8 cellular contexts compared by ENCODE assay signal in the genomic region with DNA sequence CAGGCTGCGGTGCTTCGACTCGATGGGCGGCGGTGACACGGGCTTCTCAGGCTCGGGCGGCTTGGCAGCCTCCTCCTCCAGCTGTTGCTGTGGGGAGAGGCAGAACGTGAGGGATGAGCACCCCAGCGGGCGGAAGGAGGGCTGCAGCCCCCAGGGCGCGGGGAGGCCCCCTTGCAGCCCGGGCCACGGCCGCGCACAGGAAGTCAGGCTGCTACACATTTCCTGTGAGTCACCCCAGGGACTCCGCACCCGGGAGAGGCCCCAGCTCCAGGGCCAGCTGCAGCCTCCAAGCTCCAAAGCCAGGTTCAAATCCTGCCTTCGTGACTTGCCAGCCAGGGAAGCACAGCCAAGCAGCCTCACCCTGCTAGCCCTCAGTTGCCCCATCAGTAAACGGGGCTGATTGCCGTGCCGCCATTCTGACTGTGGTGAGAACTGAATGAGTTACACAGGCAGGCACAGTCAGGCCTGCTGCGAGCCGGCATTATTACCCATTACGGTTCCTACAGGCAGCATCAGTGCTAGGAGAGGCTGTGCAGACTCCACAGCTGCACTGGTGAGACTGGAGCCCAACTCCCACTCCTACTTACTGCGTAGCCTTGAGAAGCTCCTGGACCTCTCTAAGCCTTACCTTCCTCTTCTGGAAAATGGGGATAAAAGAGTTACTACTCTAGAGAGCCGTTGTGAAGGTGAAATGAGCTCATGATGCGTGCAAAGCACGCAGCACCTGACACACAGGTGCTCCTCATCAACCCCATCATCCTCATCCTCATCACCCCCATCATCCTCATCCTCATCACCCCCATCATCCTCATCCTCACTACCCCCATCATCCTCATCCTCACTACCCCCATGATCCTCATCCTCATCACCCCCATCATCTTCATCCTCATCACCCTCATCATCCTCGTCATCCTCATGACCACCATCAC.
DNase-seq lines count a peak whose midpoint lies in the region; ATAC-seq and TF ChIP-seq lines count a peak whose summit lies in the region.

No MANE protein-coding gene starts in this region.

- H3K4me2 ChIP-seq in SK-N-SH: no peak overlapping the region

- peak; percentile 83 for ATAC-seq in GM18873 (IDR thresholded peaks at IDR 0.05; ENCODE audit: low FRiP score, unreplicated experiment)
- peak; percentile 85 for ATAC-seq in HG03039 (IDR thresholded peaks at IDR 0.05; ENCODE audit: unreplicated experiment)

- H3K4me1 ChIP-seq in SK-N-SH (ENCODE audit: control insufficient read depth in 1 of 2, insufficient read depth in 2 of 2, low read depth in 1 of 2, low read length in 1 of 2) (peaks cover 0 to 12% of the 10 kb centered on the region in 2 experiments; a peak in 2 of 4 replicates), mucosa of rectum (ENCODE audit: control insufficient read depth in 2 of 2, insufficient read depth in 2 of 2, low read length in 2 of 2) (peaks cover 0 to 6% of the 10 kb centered on the region in 2 donors)

- peaks cover 36 to 51% of the 10 kb centered on the region in 2 experiments for H3K36me3 ChIP-seq in SK-N-SH (replicated peaks in 1 of 2; ENCODE audit: control insufficient read depth in 1 of 2, insufficient read depth in 2 of 2, low read length in 1 of 2)
- H3K36me3 ChIP-seq in mucosa of rectum (ENCODE audit: control insufficient read depth in 2 of 2, insufficient read depth in 2 of 2, low read length in 2 of 2): peaks cover 41 to 50% of the 10 kb centered on the region in 2 donors

- no peak for DNase-seq in SK-N-SH
- DNase-seq in activated naive CD4-positive, alpha-beta T cell (lab: John Stamatoyannopoulos, UW): peak; percentile 50 to 83 (median 62)
- peak in 8 of 49 donors; percentile 18 to 57 (median 30) for DNase-seq in substantia nigra (lab: John Stamatoyannopoulos, UW)
- DNase-seq in G401 (ENCODE audit: low spot score): no peak
- no peak for DNase-seq in SK-N-DZ (ENCODE audit: low spot score)

- peaks cover 11% of the 10 kb centered on the region for H3F3A ChIP-seq in SK-N-SH (replicated peaks; ENCODE audit: insufficient read depth)

- peaks cover 42% of the 10 kb centered on the region for H3K79me2 ChIP-seq in SK-N-SH (ENCODE audit: insufficient read depth)

- 92% methylated on average over 18 of the region's 31 CpGs for WGBS in SK-N-SH (ENCODE audit: low lambda C conversion rate)

- H3K27me3 ChIP-seq in SK-N-SH (ENCODE audit: insufficient read depth) (no peaks in the 10 kb centered on the region), mucosa of rectum (ENCODE audit: control insufficient read depth in 2 of 2, insufficient read depth in 2 of 2, low read length in 2 of 2) (no peaks in the 10 kb centered on the region)

- no peak overlapping the region for H3K27ac ChIP-seq in SK-N-SH (ENCODE audit: low read depth in 2 of 2, low read length in 1 of 2)
- peak overlapping the region; percentile 26 to 77 for H3K27ac ChIP-seq in mucosa of rectum (ENCODE audit: low read depth in 2 of 2, low read length in 2 of 2)
- peak overlapping the region; percentile 49 for H3K27ac ChIP-seq in substantia nigra (ENCODE audit: low read depth, low read length, poor library complexity, severe bottlenecking)

- H3K4me3 ChIP-seq in SK-N-SH (ENCODE audit: low read depth in 2 of 2, low read length in 1 of 2): no peak overlapping the region
- peak overlapping the region in 1 of 2 donors; percentile 62 for H3K4me3 ChIP-seq in mucosa of rectum (ENCODE audit: low read length in 2 of 2)

- peaks cover 30% of the 10 kb centered on the region; the same call in 1 of the 2 replicates for H4K20me1 ChIP-seq in SK-N-SH (ENCODE audit: insufficient read depth)

- CTCF ChIA-PET in SK-N-SH (lab: Yijun Ruan, JAX): no interaction called here

- in situ Hi-C loops in G401 (cut with HindIII; ENCODE audit: low sequenced_read_pairs): no loop called here

- no peaks in the 10 kb centered on the region for H3K9me3 ChIP-seq in SK-N-SH
- no peaks in the 10 kb centered on the region for H3K9me3 ChIP-seq in mucosa of rectum (ENCODE audit: control insufficient read depth in 2 of 2, low read length in 2 of 2)

- H3K9ac ChIP-seq in SK-N-SH (no peak overlapping the region), mucosa of rectum (ENCODE audit: low read depth in 1 of 2, low read length in 2 of 2) (peak overlapping the region; percentile 13 to 52)

- no peak overlapping the region for H2AFZ ChIP-seq in SK-N-SH (ENCODE audit: low read depth)

- TF ChIP-seq CTCF in SK-N-SH (IDR thresholded peaks at IDR 0.05): no peak

- no peaks in the 10 kb centered on the region for H3K9me2 ChIP-seq in SK-N-SH

- POLR2A ChIA-PET in SK-N-SH (lab: Yijun Ruan, JAX): no interaction called here

- TF ChIP-seq EP300 in SK-N-SH (IDR thresholded peaks at IDR 0.05; ENCODE audit: borderline replicate concordance in 1 of 2, low read depth in 1 of 2, low read length in 1 of 2): no peak

- TF ChIP-seq RAD21 in SK-N-SH (IDR thresholded peaks at IDR 0.05; ENCODE audit: low read length): no peak

TF ChIP-seq in SK-N-SH, 30 proteins besides CTCF, POLR2A, EP300 and RAD21:
- TF ChIP-seq GABPA (IDR thresholded peaks at IDR 0.05; ENCODE audit: low read depth) (0 out of 2 replicates have a peak, but pooled peaks have one; percentile 23), POLR2AphosphoS5 (IDR thresholded peaks at IDR 0.05; ENCODE audit: low read depth, low read length) (no peak)

Comparison
In these comparisons a context has a peak if more than half of its experiments do, and no peak if none do; other contexts are left out.
1. DNase-seq: peak in activated naive CD4-positive, alpha-beta T cell (4 of 4); none in SK-N-SH (single experiment), G401 (single experiment) and SK-N-DZ (single experiment).
2. H3K27ac ChIP-seq: peak in mucosa of rectum (2 of 2) and substantia nigra (single experiment); none in SK-N-SH (0 of 2).